ENCODE assay signal across 20 cellular contexts in genomic region chr2:174874081-174874480, GRCh38.
"Had no signal": no experiment of that assay in that cellular context is flagged by ENCODE, and none has a peak within 500 bp of the region (broad histone marks: within the 10 kb centered on the region; RNA-seq: fewer than 3 reads in every experiment).

No MANE protein-coding gene starts in this region.

- H3K27me3 ChIP-seq: breast epithelium, testis, upper lobe of left lung had no signal

- H3K9me3 ChIP-seq: breast epithelium, testis, upper lobe of left lung had no signal

- H3K9ac ChIP-seq: parathyroid adenoma had no signal

- H3K27ac ChIP-seq: breast epithelium, epithelial cell of prostate, parathyroid adenoma, SK-N-MC, testis, upper lobe of left lung had no signal

- FAIRE-seq: keratinocyte had no signal

- DNase-seq: activated CD4-positive, alpha-beta T cell treated with anti-CD3 and anti-CD28 coated beads, Interleukin-2, amount 10 ng/mL, durations not matched to agents 24 days and 14 days; activated CD4-positive, CD25-positive, alpha-beta regulatory T cell; activated CD8-positive, alpha-beta T cell treated with anti-CD3 and anti-CD28 coated beads for 36 hours; activated naive CD4-positive, alpha-beta T cell; activated naive CD8-positive, alpha-beta T cell treated with anti-CD3 and anti-CD28 coated beads for 36 hours; activated T-cell treated with anti-CD3 and anti-CD28 coated beads, Interleukin-2, amount 50 U/mL, for 1 hour; cerebellar nuclear complex; effector memory CD8-positive, alpha-beta T cell; hippocampal formation; stimulated activated CD4-positive, alpha-beta T cell treated with anti-CD3 and anti-CD28 coated beads, Interleukin-4, amount 100 ng/mL, for 4 hours; T-helper 1 cell; T-helper 9 cell; testis; upper lobe of left lung had no signal

- H3K36me3 ChIP-seq: breast epithelium, upper lobe of left lung had no signal

- H3K4me1 ChIP-seq: breast epithelium, testis, upper lobe of left lung had no signal

- H3K4me3 ChIP-seq: breast epithelium, lung, SK-N-MC, testis, upper lobe of left lung had no signal

- H2AFZ ChIP-seq: parathyroid adenoma had no signal
